Comparison of ENCODE assay signal across 1 cellular context in the genomic region with DNA sequence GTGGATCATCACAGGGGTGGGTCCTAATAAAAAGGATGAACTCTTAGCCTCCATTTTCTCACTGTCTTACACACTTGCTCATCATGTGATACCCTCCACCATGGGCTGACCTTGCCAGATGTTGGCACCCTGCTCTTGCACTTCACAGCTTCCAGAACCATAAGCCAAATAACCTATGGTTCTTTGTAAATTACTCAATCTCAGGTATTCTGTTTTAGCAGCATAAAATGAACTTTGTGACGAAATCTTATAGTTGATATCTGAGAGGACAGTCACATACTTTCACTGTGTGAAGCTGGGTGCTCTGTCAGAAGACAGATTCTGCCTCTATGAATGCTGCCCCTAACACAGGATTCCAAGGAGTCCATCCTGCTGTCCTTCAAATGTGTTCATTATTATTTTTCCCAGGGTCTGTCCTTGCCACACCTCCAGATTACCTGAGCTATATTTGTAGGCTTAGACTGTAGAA.
A peak's percentile ranks its signal among the peaks of the same experiment; 100 is the strongest.
TF ChIP-seq lines count a peak whose summit lies in the region.

No MANE protein-coding gene starts in this region.

TF ChIP-seq in K562, 482 proteins besides CTCF, POLR2A, EP300 and RAD21 (continued from another document):
- TF ChIP-seq, protein P1, sequence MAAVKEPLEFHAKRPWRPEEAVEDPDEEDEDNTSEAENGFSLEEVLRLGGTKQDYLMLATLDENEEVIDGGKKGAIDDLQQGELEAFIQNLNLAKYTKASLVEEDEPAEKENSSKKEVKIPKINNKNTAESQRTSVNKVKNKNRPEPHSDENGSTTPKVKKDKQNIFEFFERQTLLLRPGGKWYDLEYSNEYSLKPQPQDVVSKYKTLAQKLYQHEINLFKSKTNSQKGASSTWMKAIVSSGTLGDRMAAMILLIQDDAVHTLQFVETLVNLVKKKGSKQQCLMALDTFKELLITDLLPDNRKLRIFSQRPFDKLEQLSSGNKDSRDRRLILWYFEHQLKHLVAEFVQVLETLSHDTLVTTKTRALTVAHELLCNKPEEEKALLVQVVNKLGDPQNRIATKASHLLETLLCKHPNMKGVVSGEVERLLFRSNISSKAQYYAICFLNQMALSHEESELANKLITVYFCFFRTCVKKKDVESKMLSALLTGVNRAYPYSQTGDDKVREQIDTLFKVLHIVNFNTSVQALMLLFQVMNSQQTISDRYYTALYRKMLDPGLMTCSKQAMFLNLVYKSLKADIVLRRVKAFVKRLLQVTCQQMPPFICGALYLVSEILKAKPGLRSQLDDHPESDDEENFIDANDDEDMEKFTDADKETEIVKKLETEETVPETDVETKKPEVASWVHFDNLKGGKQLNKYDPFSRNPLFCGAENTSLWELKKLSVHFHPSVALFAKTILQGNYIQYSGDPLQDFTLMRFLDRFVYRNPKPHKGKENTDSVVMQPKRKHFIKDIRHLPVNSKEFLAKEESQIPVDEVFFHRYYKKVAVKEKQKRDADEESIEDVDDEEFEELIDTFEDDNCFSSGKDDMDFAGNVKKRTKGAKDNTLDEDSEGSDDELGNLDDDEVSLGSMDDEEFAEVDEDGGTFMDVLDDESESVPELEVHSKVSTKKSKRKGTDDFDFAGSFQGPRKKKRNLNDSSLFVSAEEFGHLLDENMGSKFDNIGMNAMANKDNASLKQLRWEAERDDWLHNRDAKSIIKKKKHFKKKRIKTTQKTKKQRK (IDR thresholded peaks at IDR 0.05; ENCODE audit: borderline replicate concordance, low read depth, low read length): no peak
- TF ChIP-seq RBM34 (IDR thresholded peaks at IDR 0.05; ENCODE audit: borderline replicate concordance, insufficient read depth, low read length): no peak
- no peak for TF ChIP-seq GTF2F1 (IDR thresholded peaks at IDR 0.05; ENCODE audit: low read depth, low read length)
- TF ChIP-seq, protein P2, sequence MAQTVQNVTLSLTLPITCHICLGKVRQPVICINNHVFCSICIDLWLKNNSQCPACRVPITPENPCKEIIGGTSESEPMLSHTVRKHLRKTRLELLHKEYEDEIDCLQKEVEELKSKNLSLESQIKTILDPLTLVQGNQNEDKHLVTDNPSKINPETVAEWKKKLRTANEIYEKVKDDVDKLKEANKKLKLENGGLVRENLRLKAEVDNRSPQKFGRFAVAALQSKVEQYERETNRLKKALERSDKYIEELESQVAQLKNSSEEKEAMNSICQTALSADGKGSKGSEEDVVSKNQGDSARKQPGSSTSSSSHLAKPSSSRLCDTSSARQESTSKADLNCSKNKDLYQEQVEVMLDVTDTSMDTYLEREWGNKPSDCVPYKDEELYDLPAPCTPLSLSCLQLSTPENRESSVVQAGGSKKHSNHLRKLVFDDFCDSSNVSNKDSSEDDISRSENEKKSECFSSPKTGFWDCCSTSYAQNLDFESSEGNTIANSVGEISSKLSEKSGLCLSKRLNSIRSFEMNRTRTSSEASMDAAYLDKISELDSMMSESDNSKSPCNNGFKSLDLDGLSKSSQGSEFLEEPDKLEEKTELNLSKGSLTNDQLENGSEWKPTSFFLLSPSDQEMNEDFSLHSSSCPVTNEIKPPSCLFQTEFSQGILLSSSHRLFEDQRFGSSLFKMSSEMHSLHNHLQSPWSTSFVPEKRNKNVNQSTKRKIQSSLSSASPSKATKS (CRISPR knock-in tag; IDR thresholded peaks at IDR 0.05): no peak
- no peak for TF ChIP-seq ZNF134 (CRISPR knock-in tag; conservative IDR thresholded peaks at IDR 0.05)
- TF ChIP-seq RFX1 (IDR thresholded peaks at IDR 0.05): no peak
- peak; percentile 77 for TF ChIP-seq ZFP36 (IDR thresholded peaks at IDR 0.05; ENCODE audit: low read depth, low read length, partially characterized antibody)
- TF ChIP-seq CBX5 (IDR thresholded peaks at IDR 0.05; ENCODE audit: borderline replicate concordance, low read depth): 0 out of 2 replicates have a peak, but pooled peaks have one; percentile 20
- TF ChIP-seq ZNF644 (tag; IDR thresholded peaks at IDR 0.05; ENCODE audit: low read depth): no peak
- no peak for TF ChIP-seq ZKSCAN8 (CRISPR knock-in tag; IDR thresholded peaks at IDR 0.05)
- TF ChIP-seq TAL1 (IDR thresholded peaks at IDR 0.05): no peak
- TF ChIP-seq, protein P3, sequence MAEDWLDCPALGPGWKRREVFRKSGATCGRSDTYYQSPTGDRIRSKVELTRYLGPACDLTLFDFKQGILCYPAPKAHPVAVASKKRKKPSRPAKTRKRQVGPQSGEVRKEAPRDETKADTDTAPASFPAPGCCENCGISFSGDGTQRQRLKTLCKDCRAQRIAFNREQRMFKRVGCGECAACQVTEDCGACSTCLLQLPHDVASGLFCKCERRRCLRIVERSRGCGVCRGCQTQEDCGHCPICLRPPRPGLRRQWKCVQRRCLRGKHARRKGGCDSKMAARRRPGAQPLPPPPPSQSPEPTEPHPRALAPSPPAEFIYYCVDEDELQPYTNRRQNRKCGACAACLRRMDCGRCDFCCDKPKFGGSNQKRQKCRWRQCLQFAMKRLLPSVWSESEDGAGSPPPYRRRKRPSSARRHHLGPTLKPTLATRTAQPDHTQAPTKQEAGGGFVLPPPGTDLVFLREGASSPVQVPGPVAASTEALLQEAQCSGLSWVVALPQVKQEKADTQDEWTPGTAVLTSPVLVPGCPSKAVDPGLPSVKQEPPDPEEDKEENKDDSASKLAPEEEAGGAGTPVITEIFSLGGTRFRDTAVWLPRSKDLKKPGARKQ (CRISPR knock-in tag; IDR thresholded peaks at IDR 0.05): no peak
- TF ChIP-seq, protein P4, sequence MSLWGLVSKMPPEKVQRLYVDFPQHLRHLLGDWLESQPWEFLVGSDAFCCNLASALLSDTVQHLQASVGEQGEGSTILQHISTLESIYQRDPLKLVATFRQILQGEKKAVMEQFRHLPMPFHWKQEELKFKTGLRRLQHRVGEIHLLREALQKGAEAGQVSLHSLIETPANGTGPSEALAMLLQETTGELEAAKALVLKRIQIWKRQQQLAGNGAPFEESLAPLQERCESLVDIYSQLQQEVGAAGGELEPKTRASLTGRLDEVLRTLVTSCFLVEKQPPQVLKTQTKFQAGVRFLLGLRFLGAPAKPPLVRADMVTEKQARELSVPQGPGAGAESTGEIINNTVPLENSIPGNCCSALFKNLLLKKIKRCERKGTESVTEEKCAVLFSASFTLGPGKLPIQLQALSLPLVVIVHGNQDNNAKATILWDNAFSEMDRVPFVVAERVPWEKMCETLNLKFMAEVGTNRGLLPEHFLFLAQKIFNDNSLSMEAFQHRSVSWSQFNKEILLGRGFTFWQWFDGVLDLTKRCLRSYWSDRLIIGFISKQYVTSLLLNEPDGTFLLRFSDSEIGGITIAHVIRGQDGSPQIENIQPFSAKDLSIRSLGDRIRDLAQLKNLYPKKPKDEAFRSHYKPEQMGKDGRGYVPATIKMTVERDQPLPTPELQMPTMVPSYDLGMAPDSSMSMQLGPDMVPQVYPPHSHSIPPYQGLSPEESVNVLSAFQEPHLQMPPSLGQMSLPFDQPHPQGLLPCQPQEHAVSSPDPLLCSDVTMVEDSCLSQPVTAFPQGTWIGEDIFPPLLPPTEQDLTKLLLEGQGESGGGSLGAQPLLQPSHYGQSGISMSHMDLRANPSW (CRISPR knock-in tag; IDR thresholded peaks at IDR 0.05): no peak
TF ChIP-seq in K562: peak in this region for 2.
